17 cellular contexts compared by ENCODE assay signal in the genomic region with DNA sequence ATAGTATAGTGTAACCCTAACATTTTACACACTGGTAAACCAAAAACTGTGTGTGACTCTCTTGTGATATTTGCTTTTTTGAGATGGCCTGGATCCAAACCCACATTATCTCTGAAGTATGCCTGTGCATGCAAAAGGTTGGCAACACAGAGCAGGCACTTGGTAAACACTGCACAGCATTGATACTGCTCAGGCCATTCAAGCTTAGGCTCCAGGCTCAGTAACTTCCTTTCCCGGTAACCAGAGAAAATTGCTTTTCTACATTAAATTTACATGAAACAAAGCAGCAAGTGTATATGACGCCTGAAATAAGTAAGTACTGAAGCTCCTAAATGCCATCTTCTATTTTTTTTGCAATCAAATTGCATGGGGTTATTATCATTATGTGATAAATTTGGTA.
A peak's percentile ranks its signal among the peaks of the same experiment; 100 is the strongest.
DNase-seq lines count a peak whose midpoint lies in the region; ATAC-seq and TF ChIP-seq lines count a peak whose summit lies in the region.
"Had no signal": no experiment of that assay in that cellular context is flagged by ENCODE, and none has a peak within 500 bp of the region (broad histone marks: within the 10 kb centered on the region; RNA-seq: fewer than 3 reads in every experiment).

No MANE protein-coding gene starts in this region.

- in situ Hi-C loops in SK-MEL-5 (cut with HindIII; ENCODE audit: low pct_unique_long_range_greater_than_20kb, low sequenced_read_pairs): no loop called here

- H3K4me3 ChIP-seq in left ventricle myocardium inferior: no peak overlapping the region
- H3K4me3 ChIP-seq: A549, K562 had no signal

- peaks cover 5% of the 10 kb centered on the region for H3K4me1 ChIP-seq in left ventricle myocardium inferior
- H3K4me1 ChIP-seq: A549 had no signal

- H3K27ac ChIP-seq in left ventricle myocardium inferior (replicated peaks): no peak overlapping the region
- H3K27ac ChIP-seq: A549, RWPE1 had no signal

- peaks cover 16% of the 10 kb centered on the region for H3K9me3 ChIP-seq in left ventricle myocardium inferior (replicated peaks)
- H3K9me3 ChIP-seq: A549 had no signal

- DNase-seq in left ventricle myocardium superior: no peak
- no peak for DNase-seq in left ventricle myocardium inferior
- DNase-seq in NCI-H2196 (lab: John Stamatoyannopoulos, UW; ENCODE audit: unreplicated experiment): peak; percentile 58
- peak; percentile 45 for DNase-seq in SK-MEL-5 (ENCODE audit: low read depth, low spot score)
- no peak for DNase-seq in GM03348 (ENCODE audit: low spot score)
- DNase-seq in HPDE6-E6E7 (ENCODE audit: extremely low spot score): no peak
- DNase-seq: C1 segment of cervical spinal cord, H7, NCI-H1694 treated with DMSO at 0.1 percent for 48 hours, NCI-H2171 treated with DMSO at 0.1 percent for 48 hours, NCI-H524 treated with DMSO at 0.1 percent for 48 hours, OCI-M1 had no signal

- no peak for TF ChIP-seq CTCF in left ventricle myocardium inferior (IDR thresholded peaks at IDR 0.05; ENCODE audit: borderline replicate concordance)

- no peaks in the 10 kb centered on the region for H3K36me3 ChIP-seq in left ventricle myocardium inferior

- no peaks in the 10 kb centered on the region for H3K27me3 ChIP-seq in left ventricle myocardium inferior (ENCODE audit: low read depth)

- intact Hi-C loops in left ventricle myocardium superior (cut with micrococcal nuclease): no loop called here
- intact Hi-C loops in left ventricle myocardium inferior (cut with micrococcal nuclease): no loop called here

- ATAC-seq in left ventricle myocardium superior (peak; percentile 21), GM18498 (IDR thresholded peaks at IDR 0.05; ENCODE audit: unreplicated experiment) (no peak), HG03159 (IDR thresholded peaks at IDR 0.05; ENCODE audit: unreplicated experiment) (no peak)
- ATAC-seq: A549, K562 had no signal

Comparison
In these comparisons a context has a peak if more than half of its experiments do, and no peak if none do; other contexts are left out.
1. DNase-seq: peak in NCI-H2196 (single experiment) and SK-MEL-5 (single experiment); none in left ventricle myocardium superior (single experiment), left ventricle myocardium inferior (single experiment), GM03348 (single experiment) and HPDE6-E6E7 (single experiment).